In genomic region chr3:124560406-124561215, GRCh38 we compare ENCODE assay signal across 9 cellular contexts.
"Had no signal": no experiment of that assay in that cellular context is flagged by ENCODE, and none has a peak within 500 bp of the region (broad histone marks: within the 10 kb centered on the region; RNA-seq: fewer than 3 reads in every experiment).

No MANE protein-coding gene starts in this region.

- H3K36me3 Mint-ChIP-seq: activated naive CD8-positive, alpha-beta T cell treated with anti-CD3 and anti-CD28 coated beads for 36 hours; natural killer cell treated with Interleukin-12 subunit alpha and Interleukin-12 subunit beta and Interleukin-15 and Interleukin-18, amount 100 ng/mL, for 72 hours had no signal

- H3K9me3 ChIP-seq: prostate gland, right lobe of liver, spleen, testis had no signal

- DNase-seq: spleen had no signal

- H3K36me3 ChIP-seq: prostate gland, right lobe of liver had no signal

- H3K27ac ChIP-seq: epithelial cell of prostate, prostate gland, right lobe of liver, testis had no signal

- H3K9me3 Mint-ChIP-seq: activated naive CD8-positive, alpha-beta T cell treated with anti-CD3 and anti-CD28 coated beads for 36 hours; natural killer cell treated with Interleukin-12 subunit alpha and Interleukin-12 subunit beta and Interleukin-15 and Interleukin-18, amount 100 ng/mL, for 72 hours; stimulated activated naive CD8-positive, alpha-beta T cell treated with anti-CD3 and anti-CD28 coated beads, Interleukin-15, amount 100 ng/mL, for 72 hours had no signal

- H3K27me3 ChIP-seq: right lobe of liver, testis had no signal

- FAIRE-seq: frontal cortex had no signal

- H3K27ac Mint-ChIP-seq: activated naive CD8-positive, alpha-beta T cell treated with anti-CD3 and anti-CD28 coated beads for 36 hours; natural killer cell treated with Interleukin-12 subunit alpha and Interleukin-12 subunit beta and Interleukin-15 and Interleukin-18, amount 100 ng/mL, for 72 hours; stimulated activated naive CD8-positive, alpha-beta T cell treated with anti-CD3 and anti-CD28 coated beads, Interleukin-15, amount 100 ng/mL, for 72 hours had no signal

- H3K4me1 ChIP-seq: prostate gland had no signal

- H3K4me3 Mint-ChIP-seq: activated naive CD8-positive, alpha-beta T cell treated with anti-CD3 and anti-CD28 coated beads for 36 hours; natural killer cell treated with Interleukin-12 subunit alpha and Interleukin-12 subunit beta and Interleukin-15 and Interleukin-18, amount 100 ng/mL, for 72 hours; stimulated activated naive CD8-positive, alpha-beta T cell treated with anti-CD3 and anti-CD28 coated beads, Interleukin-15, amount 100 ng/mL, for 72 hours had no signal

- H3K4me3 ChIP-seq: prostate gland, right lobe of liver, spleen, testis had no signal
